ENCODE assay signal across 20 cellular contexts in the genomic region with DNA sequence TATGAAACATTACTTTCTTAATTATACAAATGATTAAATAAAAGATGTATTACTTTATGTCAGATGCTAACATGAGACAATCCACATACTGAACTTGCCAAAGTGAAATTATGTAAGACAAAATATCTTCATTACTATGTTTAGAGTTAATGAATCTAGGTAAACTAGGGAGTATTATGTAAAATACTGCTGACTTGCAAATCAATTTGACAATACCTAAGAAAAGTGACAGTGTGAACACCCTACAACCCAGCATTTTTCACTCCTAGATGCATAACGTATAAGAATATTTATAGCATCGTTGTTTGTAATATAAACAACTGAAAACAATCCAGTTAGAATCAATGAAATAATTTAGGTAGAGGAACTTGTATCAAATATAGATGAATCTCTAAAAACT.
DNase-seq lines count a peak whose midpoint lies in the region; ATAC-seq, FAIRE-seq and TF ChIP-seq lines count a peak whose summit lies in the region.
"Had no signal": no experiment of that assay in that cellular context is flagged by ENCODE, and none has a peak within 500 bp of the region (broad histone marks: within the 10 kb centered on the region; RNA-seq: fewer than 3 reads in every experiment).

No MANE protein-coding gene starts in this region.

- H2AK5ac ChIP-seq in IMR-90 (ENCODE audit: low read depth, low read length) = no peak overlapping the region

- no peak overlapping the region for H3K4ac ChIP-seq in IMR-90 (ENCODE audit: low read depth, low read length)

- WGBS in A549 (ENCODE audit: missing lambda C conversion rate) = 0% methylated on average over 2 of the region's 2 CpGs
- WGBS in IMR-90 (ENCODE audit: extremely low coverage in 2 of 2, insufficient read length in 1 of 2), 2 experiments = no CpG with 5 or more reads among the region's 2 CpGs
- 0% methylated on average over 2 of the region's 2 CpGs for WGBS in K562 (ENCODE audit: insufficient coverage, low coverage, missing lambda C conversion rate)
- 84 to 85% methylated on average over 2 of the region's 2 CpGs for WGBS in tibial nerve, 2 donors

- H3K79me2 ChIP-seq in K562 (ENCODE audit: control insufficient read depth, insufficient read depth, low read length) = no peaks in the 10 kb centered on the region

- H3K9ac ChIP-seq in IMR-90 (ENCODE audit: low read depth, low read length) (no peak overlapping the region), K562 (ENCODE audit: insufficient read depth in 1 of 2, low read depth in 2 of 2, low read length in 2 of 2) (no peak overlapping the region)
- H3K9ac ChIP-seq: BLaER1 treated with 17β-estradiol and CSF1 and Interleukin-3, amounts not matched to agents 10 nM and 100 nM had no signal

- no peak overlapping the region for H4K8ac ChIP-seq in IMR-90 (ENCODE audit: low read depth in 2 of 2, low read length in 2 of 2)

- no peak overlapping the region for H3K4me3 ChIP-seq in A549
- no peak overlapping the region for H3K4me3 ChIP-seq in IMR-90 (ENCODE audit: insufficient read depth, low read depth, low read length)
- H3K4me3 ChIP-seq in K562 = no peak overlapping the region
- no peak overlapping the region for H3K4me3 ChIP-seq in tibial nerve
- H3K4me3 ChIP-seq: BLaER1 treated with 17β-estradiol and CSF1 and Interleukin-3, amounts not matched to agents 10 nM and 100 nM had no signal

- H3K9me1 ChIP-seq in IMR-90 (ENCODE audit: insufficient read depth, low read length) (no peaks in the 10 kb centered on the region), K562 (ENCODE audit: control insufficient read depth, insufficient read depth, low read length) (no peaks in the 10 kb centered on the region)

- H3K18ac ChIP-seq in IMR-90 (ENCODE audit: low read depth, low read length) = no peak overlapping the region

- no peak overlapping the region for H3K14ac ChIP-seq in IMR-90 (replicated peaks; ENCODE audit: low read depth, low read length)

- H2AFZ ChIP-seq in IMR-90 (replicated peaks; ENCODE audit: low read length, poor library complexity) (no peak overlapping the region), K562 (ENCODE audit: low read depth, low read length) (no peak overlapping the region)

- TF ChIP-seq RAD21 in A549 (conservative IDR thresholded peaks at IDR 0.05 in 1 of 2, IDR thresholded peaks at IDR 0.05 in 1 of 2) (no peak), IMR-90 (IDR thresholded peaks at IDR 0.05; ENCODE audit: low read length) (no peak), K562 (CRISPR knock-in tag; conservative IDR thresholded peaks at IDR 0.05 in 1 of 2, IDR thresholded peaks at IDR 0.05 in 1 of 2) (no peak)

- H3K27ac ChIP-seq in A549 = no peak overlapping the region
- no peak overlapping the region for H3K27ac ChIP-seq in IMR-90 (ENCODE audit: insufficient read depth, low read length)
- H3K27ac ChIP-seq in K562 (ENCODE audit: extremely low read depth, low read depth, low read length) = no peak overlapping the region
- H3K27ac ChIP-seq in tibial nerve = no peak overlapping the region
- H3K27ac ChIP-seq: BLaER1 treated with 17β-estradiol and CSF1 and Interleukin-3, amounts not matched to agents 10 nM and 100 nM; C4-2B had no signal

- dilution Hi-C loops in IMR-90 (cut with HindIII; ENCODE audit: low sequenced_read_pairs, unreplicated experiment) = no loop called here

- CTCF ChIA-PET in A549 (lab: Yijun Ruan, JAX) = no interaction called here
- CTCF ChIA-PET in IMR-90 (lab: Yijun Ruan, JAX) = no interaction called here
- CTCF ChIA-PET in K562 (lab: Yijun Ruan, JAX; ENCODE audit: low intra/inter-chr PET ratio) = no interaction called here

- H3K4me1 ChIP-seq in A549 (no peaks in the 10 kb centered on the region), IMR-90 (ENCODE audit: control insufficient read depth, insufficient read depth, low read length) (no peaks in the 10 kb centered on the region), K562 (replicated peaks in 1 of 2; ENCODE audit: control insufficient read depth in 2 of 2, insufficient read depth in 2 of 2, low read length in 2 of 2) (no peaks in the 10 kb centered on the region), tibial nerve (no peaks in the 10 kb centered on the region)
- H3K4me1 ChIP-seq: BLaER1 treated with 17β-estradiol and CSF1 and Interleukin-3, amounts not matched to agents 10 nM and 100 nM; Caco-2 had no signal

- no peak overlapping the region for H2AK9ac ChIP-seq in IMR-90 (replicated peaks; ENCODE audit: low read depth, low read length, poor library complexity)

- H4K5ac ChIP-seq in IMR-90 (ENCODE audit: low read depth, low read length) = no peak overlapping the region

- no peak overlapping the region for H3K23ac ChIP-seq in IMR-90 (ENCODE audit: low read depth, low read length)

- no peak overlapping the region for H2BK15ac ChIP-seq in IMR-90 (ENCODE audit: low read depth, low read length)

- no TSS peak for BruUV-seq in IMR-90 (replicated peaks; lab: Mats Ljungman, UMichigan)
- BruUV-seq in K562 (replicated peaks; lab: Mats Ljungman, UMichigan) = no TSS peak

- TF ChIP-seq POLR2A in A549 (IDR thresholded peaks at IDR 0.05; ENCODE audit: low read length) = no peak
- no peak for TF ChIP-seq POLR2A in IMR-90 (IDR thresholded peaks at IDR 0.05; ENCODE audit: low read depth, low read length)
- TF ChIP-seq POLR2A in K562 (conservative IDR thresholded peaks at IDR 0.05) = no peak
- TF ChIP-seq POLR2A in tibial nerve (IDR thresholded peaks at IDR 0.05) = no peak

- H3K9me3 ChIP-seq in A549 = no peaks in the 10 kb centered on the region
- no peaks in the 10 kb centered on the region for H3K9me3 ChIP-seq in IMR-90 (ENCODE audit: control insufficient read depth, insufficient read depth, low read length)
- no peaks in the 10 kb centered on the region for H3K9me3 ChIP-seq in K562 (replicated peaks; ENCODE audit: control insufficient read depth, insufficient read depth, low read depth, low read length)
- no peaks in the 10 kb centered on the region for H3K9me3 ChIP-seq in tibial nerve
- H3K9me3 ChIP-seq: Caco-2 had no signal

- no peak overlapping the region for H2BK5ac ChIP-seq in IMR-90 (ENCODE audit: low read depth, low read length, poor library complexity, severe bottlenecking)

- no peaks in the 10 kb centered on the region for H3K79me1 ChIP-seq in IMR-90 (ENCODE audit: low read depth in 1 of 2, low read length in 2 of 2)

- no peak overlapping the region for H3K56ac ChIP-seq in IMR-90 (ENCODE audit: extremely low read depth, insufficient read depth, low read length)

- TF ChIP-seq CTCF in A549 (IDR thresholded peaks at IDR 0.05) = no peak
- TF ChIP-seq CTCF in IMR-90 (conservative IDR thresholded peaks at IDR 0.05; ENCODE audit: low read depth, low read length) = no peak
- TF ChIP-seq CTCF in K562 (IDR thresholded peaks at IDR 0.05 in 2 of 3, conservative IDR thresholded peaks at IDR 0.05 in 1 of 3; ENCODE audit: insufficient read depth in 2 of 3, low read depth in 1 of 3, low read length in 3 of 3) = no peak
- no peak for TF ChIP-seq CTCF in tibial nerve (IDR thresholded peaks at IDR 0.05)

- no peak overlapping the region for H2BK120ac ChIP-seq in IMR-90 (ENCODE audit: low read depth, low read length)

- in situ Hi-C loops in IMR-90 (cut with MboI; ENCODE audit: low sequenced_read_pairs) (no loop called here), K562 (cut with MboI) (no loop called here)

- no peaks in the 10 kb centered on the region for H4K20me1 ChIP-seq in IMR-90 (ENCODE audit: insufficient read depth, low read length)
- no peaks in the 10 kb centered on the region for H4K20me1 ChIP-seq in K562 (replicated peaks; ENCODE audit: control insufficient read depth, insufficient read depth, low read length)
- H4K20me1 ChIP-seq: BLaER1 treated with 17β-estradiol and CSF1 and Interleukin-3, amounts not matched to agents 10 nM and 100 nM had no signal

- no peak for ATAC-seq in A549
- ATAC-seq in IMR-90 (ENCODE audit: low read depth) = no peak
- ATAC-seq in K562 = no peak
- ATAC-seq: CD8-positive, alpha-beta T cell had no signal

- H3K27me3 ChIP-seq in IMR-90 (ENCODE audit: control insufficient read depth, insufficient read depth, low read length) (no peaks in the 10 kb centered on the region), K562 (ENCODE audit: control insufficient read depth in 2 of 2, insufficient read depth in 2 of 2, low read length in 2 of 2) (no peaks in the 10 kb centered on the region), tibial nerve (no peaks in the 10 kb centered on the region)

- intact Hi-C loops in IMR-90 (cut with micrococcal nuclease) (no loop called here), K562 (cut with micrococcal nuclease) (no loop called here)

- H3K4me2 ChIP-seq in A549 (no peak overlapping the region), IMR-90 (ENCODE audit: low read depth, low read length) (no peak overlapping the region), K562 (ENCODE audit: insufficient read depth, low read length) (no peak overlapping the region)
- H3K4me2 ChIP-seq: BLaER1 treated with 17β-estradiol and CSF1 and Interleukin-3, amounts not matched to agents 10 nM and 100 nM had no signal

- DNase-seq in A549 (ENCODE audit: low read depth in 1 of 2, low spot score in 1 of 2) = no peak
- no peak for DNase-seq in IMR-90
- DNase-seq in K562 (ENCODE audit: extremely low read depth in 1 of 4, low spot score in 3 of 4) = no peak
- no peak for DNase-seq in tibial nerve (ENCODE audit: low spot score in 2 of 2)
- no peak for DNase-seq in inferior parietal cortex (ENCODE audit: extremely low spot score)
- DNase-seq: 8988T; AML-193; Caco-2; Calu3; CD4-positive, alpha-beta T cell; CD8-positive, alpha-beta T cell; DMS79 treated with DMSO at 0.1 percent for 48 hours; GF-D8 had no signal

- POLR2A ChIA-PET in A549 (lab: Yijun Ruan, JAX) (no interaction called here), IMR-90 (lab: Charles Lee; ENCODE audit: unreplicated experiment) (no interaction called here), K562 (lab: Yijun Ruan, JAX) (no interaction called here)

- no peak overlapping the region for H2BK20ac ChIP-seq in IMR-90 (ENCODE audit: low read depth, low read length)

- TF ChIP-seq EP300 in A549 (IDR thresholded peaks at IDR 0.05) = no peak
- TF ChIP-seq EP300 in K562 (IDR thresholded peaks at IDR 0.05; ENCODE audit: low read length) = no peak
- TF ChIP-seq EP300 in tibial nerve (IDR thresholded peaks at IDR 0.05) = no peak

- no peak overlapping the region for H4K91ac ChIP-seq in IMR-90 (ENCODE audit: insufficient read depth, low read depth, low read length)

- no peaks in the 10 kb centered on the region for H3K36me3 ChIP-seq in IMR-90 (ENCODE audit: control insufficient read depth, insufficient read depth, low read length)
- no peaks in the 10 kb centered on the region for H3K36me3 ChIP-seq in K562 (ENCODE audit: control insufficient read depth, insufficient read depth, low read length)
- no peaks in the 10 kb centered on the region for H3K36me3 ChIP-seq in tibial nerve
- H3K36me3 ChIP-seq: BLaER1 treated with 17β-estradiol and CSF1 and Interleukin-3, amounts not matched to agents 10 nM and 100 nM had no signal

- FAIRE-seq in A549 (lab: Jason Lieb, UNC) (no peak), K562 (lab: Jason Lieb, UNC) (no peak)
- FAIRE-seq: A204.1, D721Med, G401.6, GM12891, GM19239 had no signal

TF ChIP-seq in A549, 52 proteins besides CTCF, POLR2A, EP300 and RAD21 (continues in another document):
- TF ChIP-seq MAFK (IDR thresholded peaks at IDR 0.05; ENCODE audit: partially characterized antibody) (peak; percentile 48), SMC3 (IDR thresholded peaks at IDR 0.05) (no peak)

TF ChIP-seq in IMR-90, 13 proteins besides CTCF, POLR2A, EP300 and RAD21 (continues in another document):
- TF ChIP-seq MAFK (IDR thresholded peaks at IDR 0.05; ENCODE audit: low read depth, low read length) = peak; percentile 58
